In the genomic region with DNA sequence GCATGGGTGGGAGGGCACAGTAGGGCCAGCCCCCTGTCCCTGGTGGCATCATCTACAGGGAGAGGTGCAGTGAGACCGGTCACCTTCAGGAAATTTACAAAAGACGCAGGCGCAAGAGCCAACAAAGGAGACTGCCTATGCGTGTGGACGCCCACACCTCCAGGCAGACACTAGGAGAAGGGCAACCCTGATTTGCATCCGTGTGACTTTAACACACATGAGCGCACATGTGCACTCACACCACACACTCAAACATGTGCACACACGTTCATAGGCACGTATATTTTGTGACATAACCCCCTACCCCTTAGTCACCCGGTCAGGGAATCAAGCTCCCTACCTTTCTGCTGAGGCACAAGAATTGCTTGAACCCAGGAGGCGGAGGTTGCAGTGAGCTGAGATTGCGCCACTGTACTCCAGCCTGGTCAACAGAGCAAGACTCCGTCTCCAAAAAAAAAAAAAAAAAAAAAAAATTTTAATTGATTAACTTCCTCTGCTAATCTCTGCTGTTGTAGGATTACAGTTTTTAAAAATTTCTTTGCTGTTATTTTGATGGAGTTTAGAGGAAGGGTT, we compare ENCODE assay signal across 14 cellular contexts.
DNase-seq lines count a peak whose midpoint lies in the region; ATAC-seq, FAIRE-seq and TF ChIP-seq lines count a peak whose summit lies in the region.
"Had no signal": no experiment of that assay in that cellular context is flagged by ENCODE, and none has a peak within 500 bp of the region (broad histone marks: within the 10 kb centered on the region; RNA-seq: fewer than 3 reads in every experiment).

No MANE protein-coding gene starts in this region.

- H2BK5ac ChIP-seq in mesenchymal stem cell (ENCODE audit: low read depth, low read length, poor library complexity, severe bottlenecking) = no peak overlapping the region

- H4K20me1 ChIP-seq in GM12878 (ENCODE audit: control insufficient read depth, insufficient read depth) = no peaks in the 10 kb centered on the region

- DNase-seq in GM12892 (ENCODE audit: insufficient read length) (no peak), GM12878 (ENCODE audit: low read depth, low spot score) (no peak), mesenchymal stem cell (no peak), urothelium cell line (ENCODE audit: low spot score) (no peak), HCEC 1CT (no peak)
- no peak for DNase-seq in naive thymus-derived CD4-positive, alpha-beta T cell
- DNase-seq: COR-L47, GM23248, KBM-7, NCI-H1436, NCI-H2081, SHP77 treated with DMSO at 0.1 percent for 48 hours had no signal

- peak overlapping the region; percentile 65 to 79 for H2BK12ac ChIP-seq in mesenchymal stem cell (ENCODE audit: low read length in 2 of 2)

- H3K4me3 ChIP-seq in GM12878 (no peak overlapping the region), mesenchymal stem cell (ENCODE audit: insufficient read depth in 1 of 2, low read depth in 1 of 2, low read length in 2 of 2) (peak overlapping the region in 1 of 2 experiments; percentile 66)
- no peak overlapping the region for H3K4me3 ChIP-seq in naive thymus-derived CD4-positive, alpha-beta T cell (ENCODE audit: low read length)
- H3K4me3 ChIP-seq: GM23248 had no signal

- no peak for TF ChIP-seq RAD21 in GM12878 (IDR thresholded peaks at IDR 0.05; ENCODE audit: insufficient read depth, low read depth, low read length)

- peaks cover 0 to 22% (median 0%) of the 10 kb centered on the region in 5 donors for H3K27me3 Mint-ChIP-seq in naive thymus-derived CD4-positive, alpha-beta T cell

- SMC1A ChIA-PET in GM12878 (lab: Charles Lee; ENCODE audit: uncharacterized antibody, unreplicated experiment) = interaction anchor here (0.8 to 8.9 kb wide), 16 partner anchors 9 to 189 kb away, joined by 3 to 123 read pairs (median 5); no protein-coding TSS in a partner anchor

- H3K4me1 ChIP-seq in GM12878 (ENCODE audit: control insufficient read depth, insufficient read depth, low read length) = no peaks in the 10 kb centered on the region
- H3K4me1 ChIP-seq in mesenchymal stem cell (ENCODE audit: control insufficient read depth, insufficient read depth, low read depth, low read length) = peaks cover under 1% of the 10 kb centered on the region
- H3K4me1 ChIP-seq in naive thymus-derived CD4-positive, alpha-beta T cell (ENCODE audit: control insufficient read depth in 2 of 2, insufficient read depth in 2 of 2, low read length in 2 of 2) = no peaks in the 10 kb centered on the region

- H3K9ac ChIP-seq in GM12878 (ENCODE audit: control insufficient read depth, insufficient read depth, low read length) = no peak overlapping the region
- no peak overlapping the region for H3K9ac ChIP-seq in mesenchymal stem cell (ENCODE audit: low read length)
- H3K9ac ChIP-seq: GM23248 had no signal

- TF ChIP-seq POLR2A in GM12892 (IDR thresholded peaks at IDR 0.05; ENCODE audit: low read depth, low read length) = no peak
- no peak for TF ChIP-seq POLR2A in GM12878 (IDR thresholded peaks at IDR 0.05; ENCODE audit: low read depth, low read length)

- H3K4ac ChIP-seq in mesenchymal stem cell (ENCODE audit: low read depth in 1 of 2, low read length in 2 of 2) = peak overlapping the region in 1 of 2 experiments; percentile 17

- H3K18ac ChIP-seq in mesenchymal stem cell (ENCODE audit: low read depth in 1 of 2, low read length in 2 of 2) = peak overlapping the region; percentile 19 to 68

- RAD21 ChIA-PET in GM12878 (lab: Charles Lee; ENCODE audit: unreplicated experiment) = interaction anchor here (0.9 to 7.9 kb wide), 7 partner anchors 28 to 188 kb away, joined by 3 to 100 read pairs (median 7); no protein-coding TSS in a partner anchor

- H4K8ac ChIP-seq in mesenchymal stem cell (ENCODE audit: low read length) = no peak overlapping the region

- H3K27ac ChIP-seq in GM12878 (ENCODE audit: control insufficient read depth, insufficient read depth) = no peak overlapping the region
- no peak overlapping the region for H3K27ac ChIP-seq in mesenchymal stem cell (ENCODE audit: low read length, poor library complexity, severe bottlenecking)
- no peak overlapping the region for H3K27ac ChIP-seq in naive thymus-derived CD4-positive, alpha-beta T cell (ENCODE audit: low read depth, low read length)
- H3K27ac ChIP-seq: GM23248 had no signal

- no peaks in the 10 kb centered on the region for H3K79me1 ChIP-seq in mesenchymal stem cell (replicated peaks; ENCODE audit: low read length, poor library complexity, severe bottlenecking)

- H3K4me3 Mint-ChIP-seq in naive thymus-derived CD4-positive, alpha-beta T cell = no peak overlapping the region

- no peaks in the 10 kb centered on the region for H3K27me3 ChIP-seq in GM12878 (replicated peaks in 1 of 2; ENCODE audit: control insufficient read depth in 2 of 2, insufficient read depth in 2 of 2, low read length in 1 of 2)
- peaks cover 0 to 9% of the 10 kb centered on the region in 2 experiments for H3K27me3 ChIP-seq in mesenchymal stem cell (ENCODE audit: control insufficient read depth in 1 of 2, insufficient read depth in 1 of 2, low read length in 2 of 2)
- H3K27me3 ChIP-seq in naive thymus-derived CD4-positive, alpha-beta T cell (ENCODE audit: control insufficient read depth in 2 of 2, insufficient read depth in 2 of 2, low read length in 2 of 2) = no peaks in the 10 kb centered on the region

- no peak for TF ChIP-seq EP300 in GM12878 (IDR thresholded peaks at IDR 0.05; ENCODE audit: borderline replicate concordance in 1 of 2, control insufficient read depth in 1 of 2, low read depth in 2 of 2, low read length in 2 of 2)

- peaks cover 0 to 3% (median 0%) of the 10 kb centered on the region in 11 donors for H3K9me3 Mint-ChIP-seq in naive thymus-derived CD4-positive, alpha-beta T cell

- H3K27ac Mint-ChIP-seq in naive thymus-derived CD4-positive, alpha-beta T cell = no peak overlapping the region

- CTCF ChIA-PET in GM12878 (lab: Yijun Ruan, JAX) = interaction anchor here (0.8 to 10.0 kb wide), 18 partner anchors 12 to 187 kb away, joined by 3 to 183 read pairs (median 6); no protein-coding TSS in a partner anchor
- CTCF ChIA-PET in naive thymus-derived CD4-positive, alpha-beta T cell (lab: Charles Lee) = interaction anchor here (0.9 to 3.8 kb wide), 5 partner anchors 54 to 267 kb away, joined by 3 to 90 read pairs (median 5); no protein-coding TSS in a partner anchor

- no peak overlapping the region for H2AK5ac ChIP-seq in mesenchymal stem cell (ENCODE audit: low read length, severe bottlenecking)

- no peak overlapping the region for H2BK120ac ChIP-seq in mesenchymal stem cell (ENCODE audit: low read depth, low read length)

- no peak overlapping the region for H3K23ac ChIP-seq in mesenchymal stem cell (ENCODE audit: low read length in 2 of 2)

- H2BK15ac ChIP-seq in mesenchymal stem cell (ENCODE audit: low read depth, poor library complexity, severe bottlenecking) = no peak overlapping the region

- ATAC-seq in GM12878 (0 out of 3 replicates have a peak, but pooled peaks have one; percentile 25), HG02970 (IDR thresholded peaks at IDR 0.05; ENCODE audit: low FRiP score, unreplicated experiment) (no peak)
- no peak for ATAC-seq in naive thymus-derived CD4-positive, alpha-beta T cell

- peak; percentile 79 for FAIRE-seq in GM12892 (lab: Jason Lieb, UNC)
- FAIRE-seq in GM12878 (lab: Jason Lieb, UNC) = no peak
- peak; percentile 35 for FAIRE-seq in urothelium cell line (lab: Jason Lieb, UNC)
- FAIRE-seq: RCC 7860 had no signal

- H3K4me1 Mint-ChIP-seq in naive thymus-derived CD4-positive, alpha-beta T cell = no peaks in the 10 kb centered on the region

- intact Hi-C loops in GM12878 (cut with micrococcal nuclease; ENCODE audit: unreplicated experiment) = loop anchor here (1.0 kb wide), 1 partner anchor 165 kb away; no protein-coding TSS in a partner anchor
- intact Hi-C loops in naive thymus-derived CD4-positive, alpha-beta T cell (cut with micrococcal nuclease) = loop anchor here (1.0 kb wide), 4 partner anchors 26 to 273 kb away; no protein-coding TSS in a partner anchor

- no TSS peak for BruUV-seq in GM12878 (replicated peaks; lab: Mats Ljungman, UMichigan)

- H3K36me3 Mint-ChIP-seq in naive thymus-derived CD4-positive, alpha-beta T cell = no peaks in the 10 kb centered on the region

- H3K36me3 ChIP-seq in GM12878 (ENCODE audit: control insufficient read depth in 2 of 2, insufficient read depth in 2 of 2, low read length in 1 of 2) (no peaks in the 10 kb centered on the region), mesenchymal stem cell (ENCODE audit: control insufficient read depth in 1 of 2, insufficient read depth in 2 of 2, low read depth in 1 of 2, low read length in 2 of 2) (no peaks in the 10 kb centered on the region)
- no peaks in the 10 kb centered on the region for H3K36me3 ChIP-seq in naive thymus-derived CD4-positive, alpha-beta T cell (ENCODE audit: control insufficient read depth in 2 of 3, insufficient read depth in 3 of 3, low read length in 3 of 3)

- H3K9me3 ChIP-seq in GM12878 (replicated peaks; ENCODE audit: control insufficient read depth, insufficient read depth, low read length) (no peaks in the 10 kb centered on the region), mesenchymal stem cell (ENCODE audit: control insufficient read depth, low read length) (no peaks in the 10 kb centered on the region)
- H3K9me3 ChIP-seq in naive thymus-derived CD4-positive, alpha-beta T cell (ENCODE audit: control insufficient read depth in 2 of 3, low read length in 3 of 3) = no peaks in the 10 kb centered on the region

- H3K4me2 ChIP-seq in GM12878 (ENCODE audit: control insufficient read depth, insufficient read depth) (no peak overlapping the region), mesenchymal stem cell (ENCODE audit: low read length, poor library complexity, severe bottlenecking) (no peak overlapping the region)

- peak overlapping the region in 1 of 2 experiments; percentile 56 for H3K14ac ChIP-seq in mesenchymal stem cell (ENCODE audit: low read length in 2 of 2)

- WGBS in GM12878 (ENCODE audit: insufficient coverage, insufficient replicate concordance, low lambda C conversion rate, missing lambda C conversion rate) = 9% methylated on average over 13 of the region's 13 CpGs
- 96% methylated on average over 12 of the region's 13 CpGs for WGBS in mesenchymal stem cell

- POLR2A ChIA-PET in GM12878 (lab: Charles Lee) = interaction anchor here (0.5 kb wide), 1 partner anchor 65 kb away, joined by 4 read pairs; no protein-coding TSS in a partner anchor
- POLR2A ChIA-PET in naive thymus-derived CD4-positive, alpha-beta T cell (lab: Charles Lee) = interaction anchor here (1.3 kb wide), 1 partner anchor 166 kb away, joined by 3 read pairs; no protein-coding TSS in a partner anchor

- peak overlapping the region; percentile 62 for H4K91ac ChIP-seq in mesenchymal stem cell (ENCODE audit: low read length)

- TF ChIP-seq CTCF in GM12878 (IDR thresholded peaks at IDR 0.05 in 2 of 3, conservative IDR thresholded peaks at IDR 0.05 in 1 of 3; ENCODE audit: control insufficient read depth in 2 of 3, extremely low read depth in 1 of 3, insufficient read depth in 1 of 3, low read depth in 3 of 3, low read length in 3 of 3) = no peak

- H3K79me2 ChIP-seq in GM12878 (ENCODE audit: control insufficient read depth, insufficient read depth, low read length) = no peaks in the 10 kb centered on the region

- in situ Hi-C loops in GM12878 (cut with MboI) = loop anchor here (5.0 kb wide), 1 partner anchor 167 kb away; no protein-coding TSS in a partner anchor

- H2AFZ ChIP-seq in GM12878 (ENCODE audit: control insufficient read depth, low read depth, low read length) (no peak overlapping the region), mesenchymal stem cell (ENCODE audit: low read depth, low read length) (no peak overlapping the region)
- H2AFZ ChIP-seq: GM23248 had no signal
